In the genomic region with DNA sequence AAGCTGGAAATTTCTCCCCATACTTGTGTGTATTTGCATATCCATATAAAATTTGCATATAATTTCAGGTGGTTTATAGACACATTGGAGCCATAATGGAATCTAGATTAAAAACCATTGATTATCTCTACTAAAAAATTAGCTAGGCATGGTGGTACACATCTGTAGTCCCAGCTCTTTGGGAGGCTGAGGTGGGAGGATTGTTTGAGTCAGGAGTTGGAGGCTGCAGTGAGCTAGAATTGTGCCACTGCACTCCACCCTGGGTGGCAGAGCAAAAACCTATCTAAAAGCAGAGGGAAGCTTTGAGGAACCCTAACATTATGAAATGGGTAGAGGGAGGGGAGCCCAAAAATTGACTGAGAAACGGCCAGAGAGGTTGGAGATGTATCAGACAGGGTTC, we compare ENCODE assay signal across 43 cellular contexts. TPM values are rescaled to one million over a fixed set of nuclear protein-coding genes. Genes with fewer than 3 reads are reported as not detected.
"Had no signal": no experiment of that assay in that cellular context is flagged by ENCODE, and none has a peak within 500 bp of the region (broad histone marks: within the 10 kb centered on the region; RNA-seq: fewer than 3 reads in every experiment).

No MANE protein-coding gene starts in this region.

- H3K9me3 Mint-ChIP-seq: activated CD4-positive, alpha-beta memory T cell treated with anti-CD3 and anti-CD28 coated beads for 36 hours; activated CD4-positive, alpha-beta T cell treated with anti-CD3 and anti-CD28 coated beads, Interleukin-2, amount 10 ng/mL, durations not matched to agents 24 days and 14 days; activated CD8-positive, alpha-beta T cell treated with anti-CD3 and anti-CD28 coated beads for 36 hours; activated naive CD4-positive, alpha-beta T cell treated with anti-CD3 and anti-CD28 coated beads for 36 hours; activated naive CD4-positive, alpha-beta T cell treated with anti-CD3 and anti-CD28 coated beads, Interleukin-2, amount 50 U/mL, for 72 hours; activated naive CD8-positive, alpha-beta T cell treated with anti-CD3 and anti-CD28 coated beads for 36 hours; activated T-cell treated with anti-CD3 and anti-CD28 coated beads, Interleukin-2, amount 50 U/mL, for 4 hours; activated T-cell treated with anti-CD3 and anti-CD28 coated beads, Interleukin-2, amount 50 U/mL, for 72 hours; activated T-helper 1 cell treated with anti-CD3 and anti-CD28 coated beads, Interleukin-12 subunit alpha, Interleukin-12 subunit beta, Interleukin-2, Interleukin-4 antibody, amounts not matched to agents 30 ng/mL and 10 ng/mL and 1 ng/mL, durations not matched to agents 14 hours and 24 hours and 36 hours; activated T-helper 17 cell treated with anti-CD3 and anti-CD28 coated beads, Interleukin-2, amount 50 U/mL, for 72 hours; brain; central memory CD8-positive, alpha-beta T cell; T-cell; T-helper 2 cell treated with Interferon-gamma antibody and Interleukin-4, amounts not matched to agents 5 μg/mL and 100 μg/mL, for 36 hours had no signal

- H3K27me3 ChIP-seq: adrenal gland, ascending aorta had no signal

- H3K36me3 ChIP-seq: adrenal gland, ascending aorta, cardiac muscle cell had no signal

- H3K9me3 ChIP-seq: adrenal gland, ascending aorta had no signal

- FAIRE-seq: bronchial epithelial cell, TTC549 had no signal

- H3K4me3 Mint-ChIP-seq: activated CD4-positive, alpha-beta memory T cell treated with anti-CD3 and anti-CD28 coated beads for 36 hours; activated CD4-positive, alpha-beta T cell treated with anti-CD3 and anti-CD28 coated beads for 36 hours; activated CD4-positive, alpha-beta T cell treated with anti-CD3 and anti-CD28 coated beads, Interleukin-2, amount 10 ng/mL, durations not matched to agents 24 days and 14 days; activated CD8-positive, alpha-beta T cell treated with anti-CD3 and anti-CD28 coated beads for 36 hours; activated naive CD4-positive, alpha-beta T cell treated with anti-CD3 and anti-CD28 coated beads for 36 hours; activated naive CD8-positive, alpha-beta T cell treated with anti-CD3 and anti-CD28 coated beads for 36 hours; activated T-cell treated with anti-CD3 and anti-CD28 coated beads, Interleukin-2, amount 50 U/mL, for 4 hours; activated T-cell treated with anti-CD3 and anti-CD28 coated beads, Interleukin-2, amount 50 U/mL, for 72 hours; activated T-helper 1 cell treated with anti-CD3 and anti-CD28 coated beads, Interleukin-12 subunit alpha, Interleukin-12 subunit beta, Interleukin-2, Interleukin-4 antibody, amounts not matched to agents 30 ng/mL and 10 ng/mL and 1 ng/mL, durations not matched to agents 14 hours and 24 hours and 36 hours; activated T-helper 17 cell treated with anti-CD3 and anti-CD28 coated beads, Interleukin-2, amount 50 U/mL, for 72 hours; brain; central memory CD8-positive, alpha-beta T cell; T-cell; T-helper 2 cell treated with Interferon-gamma antibody and Interleukin-4, amounts not matched to agents 5 μg/mL and 100 μg/mL, for 36 hours; WTC11 had no signal

- H3K27ac Mint-ChIP-seq: activated CD4-positive, alpha-beta memory T cell treated with anti-CD3 and anti-CD28 coated beads for 36 hours; activated CD4-positive, alpha-beta T cell treated with anti-CD3 and anti-CD28 coated beads for 36 hours; activated CD4-positive, alpha-beta T cell treated with anti-CD3 and anti-CD28 coated beads, Interleukin-2, amount 10 ng/mL, durations not matched to agents 24 days and 14 days; activated CD8-positive, alpha-beta T cell treated with anti-CD3 and anti-CD28 coated beads for 36 hours; activated naive CD4-positive, alpha-beta T cell treated with anti-CD3 and anti-CD28 coated beads for 36 hours; activated naive CD4-positive, alpha-beta T cell treated with anti-CD3 and anti-CD28 coated beads, Interleukin-2, amount 50 U/mL, for 72 hours; activated naive CD8-positive, alpha-beta T cell treated with anti-CD3 and anti-CD28 coated beads for 36 hours; activated T-cell treated with anti-CD3 and anti-CD28 coated beads, Interleukin-2, amount 50 U/mL, for 72 hours; activated T-helper 1 cell treated with anti-CD3 and anti-CD28 coated beads, Interleukin-12 subunit alpha, Interleukin-12 subunit beta, Interleukin-2, Interleukin-4 antibody, amounts not matched to agents 30 ng/mL and 10 ng/mL and 1 ng/mL, durations not matched to agents 14 hours and 24 hours and 36 hours; activated T-helper 17 cell treated with anti-CD3 and anti-CD28 coated beads, Interleukin-2, amount 50 U/mL, for 72 hours; brain; T-cell; T-helper 2 cell treated with Interferon-gamma antibody and Interleukin-4, amounts not matched to agents 5 μg/mL and 100 μg/mL, for 36 hours; WTC11 had no signal

- H3K36me3 Mint-ChIP-seq: activated naive CD4-positive, alpha-beta T cell treated with anti-CD3 and anti-CD28 coated beads, Interleukin-2, amount 50 U/mL, for 72 hours; activated naive CD8-positive, alpha-beta T cell treated with anti-CD3 and anti-CD28 coated beads for 36 hours; brain; T-cell had no signal

- H3K27me3 Mint-ChIP-seq: activated CD4-positive, alpha-beta memory T cell treated with anti-CD3 and anti-CD28 coated beads for 36 hours; activated CD4-positive, alpha-beta T cell treated with anti-CD3 and anti-CD28 coated beads for 36 hours; activated CD4-positive, alpha-beta T cell treated with anti-CD3 and anti-CD28 coated beads, Interleukin-2, amount 10 ng/mL, durations not matched to agents 24 days and 14 days; activated CD8-positive, alpha-beta T cell treated with anti-CD3 and anti-CD28 coated beads for 36 hours; activated naive CD8-positive, alpha-beta T cell treated with anti-CD3 and anti-CD28 coated beads for 36 hours; activated T-helper 17 cell treated with anti-CD3 and anti-CD28 coated beads, Interleukin-2, amount 50 U/mL, for 72 hours; central memory CD8-positive, alpha-beta T cell; T-cell had no signal

- H3K4me3 ChIP-seq: adrenal gland, ascending aorta, cardiac muscle cell had no signal

- ATAC-seq: activated CD4-positive, alpha-beta T cell treated with anti-CD3 and anti-CD28 coated beads for 36 hours; activated CD4-positive, CD25-positive, alpha-beta regulatory T cell treated with anti-CD3 and anti-CD28 coated beads, Interleukin-2, amount 50 U/mL, for 24 hours; activated CD8-positive, alpha-beta T cell treated with anti-CD3 and anti-CD28 coated beads for 36 hours; activated naive CD4-positive, alpha-beta T cell treated with anti-CD3 and anti-CD28 coated beads, Interleukin-2, amount 50 U/mL, for 72 hours; activated T-cell treated with anti-CD3 and anti-CD28 coated beads, Interleukin-2, amount 50 U/mL, for 4 hours; activated T-cell treated with anti-CD3 and anti-CD28 coated beads, Interleukin-2, amount 50 U/mL, for 72 hours; activated T-helper 17 cell treated with anti-CD3 and anti-CD28 coated beads, Interleukin-2, amount 50 U/mL, for 72 hours; T-cell; WTC11 had no signal

- DNase-seq: activated CD4-positive, alpha-beta memory T cell treated with anti-CD3 and anti-CD28 coated beads for 36 hours; activated CD4-positive, alpha-beta T cell treated with anti-CD3 and anti-CD28 coated beads for 1 hour; activated CD4-positive, alpha-beta T cell treated with anti-CD3 and anti-CD28 coated beads for 36 hours; activated CD4-positive, alpha-beta T cell treated with anti-CD3 and anti-CD28 coated beads, Interleukin-2, amount 10 ng/mL, durations not matched to agents 24 days and 14 days; activated CD4-positive, alpha-beta T cell treated with anti-CD3 and anti-CD28 coated beads, Interleukin-2, amount 50 U/mL, for 1 hour; activated CD4-positive, alpha-beta T cell treated with anti-CD3 and anti-CD28 coated beads, Interleukin-2, amount 50 U/mL, for 4 hours; activated CD4-positive, CD25-positive, alpha-beta regulatory T cell; activated CD8-positive, alpha-beta memory T cell treated with anti-CD3 and anti-CD28 coated beads, Interleukin-2, amount 50 U/mL, for 4 hours; activated CD8-positive, alpha-beta T cell treated with anti-CD3 and anti-CD28 coated beads for 36 hours; activated effector memory CD4-positive, alpha-beta T cell treated with anti-CD3 and anti-CD28 coated beads, Interleukin-2, amount 50 U/mL, for 16 hours; activated gamma-delta T cell treated with Interleukin-2 at 50 U/mL for 16 hours; activated naive CD4-positive, alpha-beta T cell; activated naive CD4-positive, alpha-beta T cell treated with anti-CD3 and anti-CD28 coated beads for 36 hours; activated naive CD4-positive, alpha-beta T cell treated with anti-CD3 and anti-CD28 coated beads, Interleukin-2, amount 50 U/mL, for 16 hours; activated naive CD8-positive, alpha-beta T cell treated with anti-CD3 and anti-CD28 coated beads for 36 hours; activated T-cell treated with anti-CD3 and anti-CD28 coated beads for 4 hours; activated T-cell treated with anti-CD3 and anti-CD28 coated beads, Interleukin-2, amount 50 U/mL, for 1 hour; activated T-cell treated with anti-CD3 and anti-CD28 coated beads, Interleukin-2, amount 50 U/mL, for 4 hours; activated T-cell treated with anti-CD3 and anti-CD28 coated beads, Interleukin-2, amount 50 U/mL, for 72 hours; adrenal gland; amygdala; anterior cingulate cortex; caudate nucleus; cerebellar nuclear complex; T-cell; T-helper 2 cell; T-helper 9 cell; WERI-Rb-1 had no signal

- H3K27ac ChIP-seq: adrenal gland, ascending aorta, cardiac muscle cell, WERI-Rb-1 had no signal

RNA-seq across cellular contexts. Expression of gene RDH12, which starts 3.5 kb away (rescaled TPM):
- total RNA-seq: activated CD4-positive, alpha-beta memory T cell treated with anti-CD3 and anti-CD28 coated beads for 36 hours; activated CD4-positive, alpha-beta T cell treated with anti-CD3 and anti-CD28 coated beads for 36 hours; activated CD4-positive, alpha-beta T cell treated with anti-CD3 and anti-CD28 coated beads, Interleukin-2, amount 10 ng/mL, durations not matched to agents 24 days and 14 days; activated CD8-positive, alpha-beta memory T cell treated with anti-CD3 and anti-CD28 coated beads for 36 hours; activated CD8-positive, alpha-beta T cell treated with anti-CD3 and anti-CD28 coated beads for 36 hours; activated naive CD4-positive, alpha-beta T cell treated with anti-CD3 and anti-CD28 coated beads for 36 hours; activated naive CD4-positive, alpha-beta T cell treated with anti-CD3 and anti-CD28 coated beads, Interleukin-2, amount 50 U/mL, for 72 hours; activated naive CD8-positive, alpha-beta T cell treated with anti-CD3 and anti-CD28 coated beads for 36 hours; activated T-cell treated with anti-CD3 and anti-CD28 coated beads, Interleukin-2, amount 50 U/mL, for 72 hours; activated T-helper 1 cell treated with anti-CD3 and anti-CD28 coated beads, Interleukin-12 subunit alpha, Interleukin-12 subunit beta, Interleukin-2, Interleukin-4 antibody, amounts not matched to agents 30 ng/mL and 10 ng/mL and 1 ng/mL, durations not matched to agents 14 hours and 24 hours and 36 hours; activated T-helper 17 cell treated with anti-CD3 and anti-CD28 coated beads, Interleukin-2, amount 50 U/mL, for 72 hours; ascending aorta; chondrocyte; T-cell; T-helper 1 cell treated with Interleukin-12 subunit alpha and Interleukin-12 subunit beta and Interleukin-4 antibody, amounts not matched to agents 30 ng/mL and 1 ng/mL, for 36 hours had no signal
